Comparison of ENCODE assay signal across 17 cellular contexts in the genomic region with DNA sequence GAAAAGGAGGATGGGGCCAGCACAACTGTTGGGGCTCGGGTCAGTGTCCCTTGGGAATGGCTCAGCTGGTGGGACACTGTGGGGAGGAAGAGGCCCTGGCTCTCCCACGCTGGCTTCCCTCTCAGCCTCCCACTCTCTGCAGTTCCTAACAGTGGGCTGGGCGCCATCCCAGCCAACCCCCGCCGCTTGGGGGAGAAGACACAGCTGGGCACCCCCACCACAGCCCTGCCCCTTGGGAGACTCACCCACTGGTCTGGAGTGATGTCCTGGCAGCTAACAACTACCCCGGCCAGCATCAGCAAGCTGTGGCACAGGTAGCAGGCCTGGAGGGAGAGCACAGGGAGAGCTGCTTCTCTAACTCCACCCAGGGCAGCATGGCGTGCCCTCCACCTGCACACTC. TPM values are rescaled to one million over a fixed set of nuclear protein-coding genes. Genes with fewer than 3 reads are reported as not detected.
DNase-seq lines count a peak whose midpoint lies in the region; ATAC-seq and TF ChIP-seq lines count a peak whose summit lies in the region.
"Had no signal": no experiment of that assay in that cellular context is flagged by ENCODE, and none has a peak within 500 bp of the region (broad histone marks: within the 10 kb centered on the region; RNA-seq: fewer than 3 reads in every experiment).

No MANE protein-coding gene starts in this region.

- H3K9me3 ChIP-seq in NT2/D1 (ENCODE audit: insufficient read depth, low read length) = no peaks in the 10 kb centered on the region
- no peaks in the 10 kb centered on the region for H3K9me3 ChIP-seq in body of pancreas

- intact Hi-C loops in body of pancreas (cut with DNase I) = no loop called here

- H3K9ac ChIP-seq in NT2/D1 (ENCODE audit: insufficient read length, low read depth) = peak overlapping the region; percentile 53

- H3K4me1 ChIP-seq in NT2/D1 (ENCODE audit: insufficient read depth, insufficient read length) = peaks cover 65% of the 10 kb centered on the region
- H3K4me1 ChIP-seq in body of pancreas = peaks cover 19% of the 10 kb centered on the region

- H3K36me3 ChIP-seq in NT2/D1 (ENCODE audit: insufficient read depth, insufficient read length, low read length) = no peaks in the 10 kb centered on the region
- H3K36me3 ChIP-seq in body of pancreas (replicated peaks in 1 of 2; ENCODE audit: insufficient read depth in 1 of 2, low read depth in 2 of 2) = no peaks in the 10 kb centered on the region

- TF ChIP-seq CTCF in omental fat pad (IDR thresholded peaks at IDR 0.05) = no peak
- TF ChIP-seq CTCF in body of pancreas (IDR thresholded peaks at IDR 0.05) = no peak

- DNase-seq in NT2/D1 (ENCODE audit: low read depth, low spot score) = no peak
- no peak for DNase-seq in omental fat pad (ENCODE audit: low spot score)
- no peak for DNase-seq in body of pancreas
- no peak for DNase-seq in germinal center (ENCODE audit: low spot score)
- DNase-seq in NCI-H1048 (lab: John Stamatoyannopoulos, UW) = no peak
- DNase-seq: DMS 273 treated with DMSO at 0.1 percent for 48 hours, DND-41, HCEC 1CT, MM.1S, NCI-H1105, NCI-H1694, NCI-H2081 treated with DMSO at 0.1 percent for 48 hours, NCI-H446 treated with DMSO at 0.1 percent for 48 hours, Right ventricle myocardium superior had no signal

- H3K4me3 ChIP-seq in NT2/D1 (ENCODE audit: insufficient read length, low read depth) (no peak overlapping the region), body of pancreas (no peak overlapping the region)
- H3K4me3 ChIP-seq: SK-N-MC had no signal

- H3K27ac ChIP-seq in cingulate gyrus (ENCODE audit: low read depth, low read length) (peak overlapping the region; percentile 4), body of pancreas (no peak overlapping the region)
- H3K27ac ChIP-seq: SK-N-MC had no signal

- no peak for TF ChIP-seq POLR2A in body of pancreas (IDR thresholded peaks at IDR 0.05)

- H3K27me3 ChIP-seq in NT2/D1 (ENCODE audit: insufficient read depth, insufficient read length) (peaks cover 7% of the 10 kb centered on the region), body of pancreas (no peaks in the 10 kb centered on the region)

- ATAC-seq in omental fat pad (ENCODE audit: low FRiP score) = peak; percentile 12
- ATAC-seq in body of pancreas = no peak
- ATAC-seq in GM18909 (IDR thresholded peaks at IDR 0.05; ENCODE audit: poor library complexity, unreplicated experiment) = no peak

- WGBS in body of pancreas, 2 donors = 79 to 88% methylated on average over 2 to 7 of the region's 7 CpGs

RNA-seq across cellular contexts. Expression of a gene that starts 8.3 kb away (rescaled TPM):
- 10 to 100 TPM; 19.7 to 40.4 (median 26.9) TPM for total RNA-seq in omental fat pad
- 10 to 100 TPM; 11.2 to 13.7 TPM for total RNA-seq in body of pancreas

RNA-seq across cellular contexts. Expression of a gene that starts 20.4 kb away (rescaled TPM):
- 10 to 100 TPM in 2 of 4 donors, 1 to 10 TPM in 2; 6.6 to 15.3 (median 10.3) TPM for total RNA-seq in omental fat pad
- total RNA-seq in body of pancreas = 10 to 100 TPM in 1 of 2 donors, 1 to 10 TPM in 1; 2.3 to 14.3 TPM

RNA-seq across cellular contexts. Expression of a gene that starts 34.4 kb away (rescaled TPM):
- total RNA-seq in omental fat pad = 1 to 10 TPM; 1.4 to 4.4 (median 1.8) TPM
- total RNA-seq in body of pancreas = 10 to 100 TPM in 1 of 2 donors, 1 to 10 TPM in 1; 4.2 to 12.9 TPM
